2 cellular contexts compared by ENCODE assay signal in genomic region chr20:54155736-54156317, GRCh38.
TF ChIP-seq lines count a peak whose summit lies in the region.

No MANE protein-coding gene starts in this region.

TF ChIP-seq in A549, 52 proteins besides CTCF, POLR2A, EP300 and RAD21:
- TF ChIP-seq FOSB (CRISPR knock-in tag; IDR thresholded peaks at IDR 0.05) (peak; percentile 55; the same call in 1 of the 2 replicates), ATOH8 (CRISPR knock-in tag; IDR thresholded peaks at IDR 0.05; ENCODE audit: low read depth) (0 out of 2 replicates have a peak, but pooled peaks have one; percentile 22), HEYL (CRISPR knock-in tag; IDR thresholded peaks at IDR 0.05) (no peak), TP53 (CRISPR knock-in tag; IDR thresholded peaks at IDR 0.05) (no peak), ESRRA (IDR thresholded peaks at IDR 0.05; ENCODE audit: borderline replicate concordance, low read length) (no peak), TFCP2L1 (CRISPR knock-in tag; IDR thresholded peaks at IDR 0.05) (peak; percentile 62; the same call in 1 of the 2 replicates), JUNB (IDR thresholded peaks at IDR 0.05) (no peak), POLR2AphosphoS2 (conservative IDR thresholded peaks at IDR 0.05; ENCODE audit: low read length) (peak; percentile 16; the same call in 1 of the 2 replicates), FOSL2 (IDR thresholded peaks at IDR 0.05) (no peak), FOSL2 (CRISPR knock-in tag; IDR thresholded peaks at IDR 0.05) (no peak), EHMT2 (IDR thresholded peaks at IDR 0.05; ENCODE audit: low read depth) (no peak), RFX5 (IDR thresholded peaks at IDR 0.05) (no peak), FOXS1 (CRISPR knock-in tag; IDR thresholded peaks at IDR 0.05) (peak; percentile 7; the same call in 1 of the 2 replicates), JUN (IDR thresholded peaks at IDR 0.05) (peak in 1 of 2 experiments; percentile 24; a peak in 1 of 5 replicates), BHLHE40 (IDR thresholded peaks at IDR 0.05; ENCODE audit: low read depth, low read length) (no peak), NR3C1 (IDR thresholded peaks at IDR 0.05) (no peak), HOXA7 (CRISPR knock-in tag; IDR thresholded peaks at IDR 0.05) (peak; percentile 82), CEBPB (IDR thresholded peaks at IDR 0.05) (no peak)

TF ChIP-seq in GM12878, 131 proteins besides CTCF, POLR2A, EP300 and RAD21:
- TF ChIP-seq MAX (IDR thresholded peaks at IDR 0.05; ENCODE audit: low read depth, low read length), result no peak
- peak; percentile 55; the same call in 1 of the 2 replicates for TF ChIP-seq NFXL1 (IDR thresholded peaks at IDR 0.05; ENCODE audit: borderline replicate concordance)
- peak in 1 of 2 experiments; percentile 69; a peak in 1 of 4 replicates for TF ChIP-seq ETV6 (conservative IDR thresholded peaks at IDR 0.05 in 1 of 2, IDR thresholded peaks at IDR 0.05 in 1 of 2; ENCODE audit: borderline replicate concordance in 1 of 2, low read depth in 1 of 2)
TF ChIP-seq in GM12878: peak in this region for 2.
